ENCODE assay signal across 13 cellular contexts in genomic region chr10:97774811-97775294, GRCh38. TPM values are rescaled to one million over a fixed set of nuclear protein-coding genes. Genes with fewer than 3 reads are reported as not detected.
DNase-seq lines count a peak whose midpoint lies in the region; ATAC-seq and TF ChIP-seq lines count a peak whose summit lies in the region.
"Had no signal": no experiment of that assay in that cellular context is flagged by ENCODE, and none has a peak within 500 bp of the region (broad histone marks: within the 10 kb centered on the region; RNA-seq: fewer than 3 reads in every experiment).

No MANE protein-coding gene starts in this region.

- TF ChIP-seq CTCF in osteoblast (IDR thresholded peaks at IDR 0.05; ENCODE audit: extremely low read depth, low read depth, low read length) = no peak

- no peak overlapping the region for H3K4me2 ChIP-seq in osteoblast (ENCODE audit: insufficient read depth, low read length)

- no peak overlapping the region for H3K4me3 ChIP-seq in osteoblast (ENCODE audit: insufficient read depth, low read length)

- no peaks in the 10 kb centered on the region for H3K36me3 ChIP-seq in osteoblast (ENCODE audit: insufficient read depth, low read length)

- ATAC-seq in esophagus mucosa = peak; percentile 20
- no peak for ATAC-seq in HG02970 (IDR thresholded peaks at IDR 0.05; ENCODE audit: low FRiP score, unreplicated experiment)

- H4K20me1 ChIP-seq in osteoblast (ENCODE audit: insufficient read depth, low read length) = peaks cover 8% of the 10 kb centered on the region

- no peaks in the 10 kb centered on the region for H3K9me3 ChIP-seq in osteoblast (ENCODE audit: low read depth, low read length)

- no peaks in the 10 kb centered on the region for H3K4me1 ChIP-seq in osteoblast (ENCODE audit: insufficient read depth, low read length)

- no peak overlapping the region for H3K27ac ChIP-seq in osteoblast (ENCODE audit: low read depth, low read length)
- H3K27ac ChIP-seq: 22Rv1 had no signal

- no peaks in the 10 kb centered on the region for H3K79me2 ChIP-seq in osteoblast (ENCODE audit: insufficient read depth, low read length)

- H3K27me3 ChIP-seq in osteoblast (ENCODE audit: insufficient read depth, low read length) = peaks cover 37% of the 10 kb centered on the region

- DNase-seq in NCI-H526 (lab: John Stamatoyannopoulos, UW) (peak; percentile 25 to 63), NCI-H526 treated with DMSO at 0.1 percent for 48 hours (lab: John Stamatoyannopoulos, UW) (no peak), osteoblast (ENCODE audit: insufficient read length, low spot score, missing footprints) (peak; percentile 88), AG20443 (ENCODE audit: low spot score) (no peak)
- no peak for DNase-seq in activated CD4-positive, alpha-beta T cell treated with anti-CD3 and anti-CD28 coated beads for 4 hours
- no peak for DNase-seq in activated CD4-positive, alpha-beta T cell treated with anti-CD3 and anti-CD28 coated beads for 48 hours
- DNase-seq: NCI-H1436; NCI-H2081; NCI-H524; NK-92 treated with Interleukin-12 subunit alpha and Interleukin-12 subunit beta, amount 100 ng/mL, for 24 hours had no signal

- no peak overlapping the region for H2AFZ ChIP-seq in osteoblast (ENCODE audit: low read length)

RNA-seq across cellular contexts. Expression of gene SFRP5, which starts 3.1 kb away (rescaled TPM):
- total RNA-seq in esophagus mucosa (not detected), osteoblast (not detected in 2 replicates)

RNA-seq across cellular contexts. Expression of gene ZFYVE27, which starts 37.9 kb away (rescaled TPM):
- total RNA-seq in esophagus mucosa (10.7 TPM), osteoblast (16.5 and 19.9 TPM in 2 replicates)

Comparison
In these comparisons a context has a peak if more than half of its experiments do, and no peak if none do; other contexts are left out.
1. DNase-seq: peak in NCI-H526 (2 of 2) and osteoblast (single experiment); none in NCI-H526 treated with DMSO at 0.1 percent for 48 hours (single experiment), activated CD4-positive, alpha-beta T cell treated with anti-CD3 and anti-CD28 coated beads for 4 hours (0 of 2), AG20443 (single experiment) and activated CD4-positive, alpha-beta T cell treated with anti-CD3 and anti-CD28 coated beads for 48 hours (single experiment).